In genomic region chr10:35614312-35614711, GRCh38 we compare ENCODE assay signal across 34 cellular contexts. TPM values are rescaled to one million over a fixed set of nuclear protein-coding genes. Genes with fewer than 3 reads are reported as not detected.
"Had no signal": no experiment of that assay in that cellular context is flagged by ENCODE, and none has a peak within 500 bp of the region (broad histone marks: within the 10 kb centered on the region; RNA-seq: fewer than 3 reads in every experiment).

No MANE protein-coding gene starts in this region.

- H3K9me3 ChIP-seq: left lung, lower lobe of right lung, neutrophil, right atrium auricular region, right lobe of liver, testis, thyroid gland, transverse colon, upper lobe of right lung had no signal

- H3K4me3 ChIP-seq: left lung, lower lobe of right lung, neural progenitor cell, ovary, right atrium auricular region, right lobe of liver, smooth muscle cell, testis, thyroid gland, transverse colon, upper lobe of right lung had no signal

- H3K36me3 ChIP-seq: left lung, lower lobe of right lung, neural progenitor cell, neutrophil, ovary, right atrium auricular region, right lobe of liver, thyroid gland, transverse colon, upper lobe of right lung had no signal

- ATAC-seq: left colon; lower lobe of right lung; natural killer cell; stimulated activated memory B cell treated with anti-CD40 and anti-IgM and Interleukin-4, amounts not matched to agents 10 μg/mL and 1 μg/mL and 100 μg/mL, for 72 hours; stimulated activated naive CD8-positive, alpha-beta T cell treated with anti-CD3 and anti-CD28 coated beads, Interleukin-15, amount 100 ng/mL, for 72 hours had no signal

- H3K27me3 ChIP-seq: neural progenitor cell, ovary, right atrium auricular region, right lobe of liver, testis, thyroid gland had no signal

- H3K27ac ChIP-seq: left lung, lower lobe of right lung, neural progenitor cell, neutrophil, ovary, right atrium auricular region, right lobe of liver, testis, thyroid gland, transverse colon, upper lobe of right lung had no signal

- DNase-seq: hypothalamus; immature natural killer cell; kidney; left colon; left lung; lower lobe of right lung; mammary epithelial cell; mesendoderm; naive B cell; natural killer cell; nephron progenitor cell; ovary; right lobe of liver; stimulated activated CD4-positive, alpha-beta T cell treated with anti-CD3 and anti-CD28 coated beads, Interleukin-1b, Interleukin-23, amount 100 ng/mL, for 48 hours; stimulated activated CD4-positive, alpha-beta T cell treated with anti-CD3 and anti-CD28 coated beads, Interleukin-2, amount 100 ng/mL, for 48 hours; stimulated activated CD4-positive, alpha-beta T cell treated with anti-CD3 and anti-CD28 coated beads, Interleukin-4, amount 100 ng/mL, for 4 hours; stimulated activated CD8-positive, alpha-beta memory T cell treated with anti-CD3 and anti-CD28 coated beads, Interleukin-4, amount 100 ng/mL, for 48 hours; stimulated activated naive CD4-positive, alpha-beta T cell treated with Interleukin-2 at 50 U/mL for 16 hours; stimulated activated naive CD8-positive, alpha-beta T cell treated with anti-CD3 and anti-CD28 coated beads, Interleukin-15, amount 100 ng/mL, for 72 hours; testis; thyroid gland; transverse colon; upper lobe of right lung had no signal

RNA-seq across cellular contexts. Expression of gene GJD4, which starts 9.2 kb away (rescaled TPM):
- total RNA-seq: kidney, left colon, left lung, liver, lower lobe of right lung, mammary epithelial cell, mesothelial cell of epicardium, mononuclear cell, natural killer cell, omental fat pad, ovary, pulmonary artery endothelial cell, renal cortical epithelial cell, right atrium auricular region, right lobe of liver, smooth muscle cell, thyroid gland, transverse colon, upper lobe of right lung had no signal
